ENCODE assay signal across 11 cellular contexts in the genomic region with DNA sequence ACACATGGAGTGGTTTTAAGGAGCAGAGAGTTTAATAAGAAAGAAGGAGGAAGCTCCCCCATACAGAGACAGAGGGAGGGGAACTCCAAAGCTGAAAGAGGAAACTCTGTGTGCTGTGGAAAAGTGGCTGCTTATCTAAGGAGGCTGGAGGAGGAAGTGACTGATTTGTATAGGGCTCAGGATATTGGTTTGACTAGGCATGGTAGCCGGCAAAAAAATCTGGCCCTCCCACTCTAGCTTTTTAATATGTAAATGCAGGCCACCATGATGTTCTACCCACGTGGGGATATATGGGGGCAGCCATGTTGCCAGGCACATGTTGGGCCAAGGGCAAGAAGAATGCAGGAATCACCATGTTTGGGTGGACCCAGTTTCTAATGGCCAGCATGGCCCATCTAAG.
A peak's percentile ranks its signal among the peaks of the same experiment; 100 is the strongest.
DNase-seq lines count a peak whose midpoint lies in the region; ATAC-seq and TF ChIP-seq lines count a peak whose summit lies in the region.
"Had no signal": no experiment of that assay in that cellular context is flagged by ENCODE, and none has a peak within 500 bp of the region (broad histone marks: within the 10 kb centered on the region; RNA-seq: fewer than 3 reads in every experiment).

No MANE protein-coding gene starts in this region.

- BruUV-seq in MCF 10A (replicated peaks; lab: Mats Ljungman, UMichigan): no TSS peak

- no peaks in the 10 kb centered on the region for H3K4me1 Mint-ChIP-seq in naive thymus-derived CD4-positive, alpha-beta T cell
- peaks cover 5% of the 10 kb centered on the region for H3K4me1 Mint-ChIP-seq in MCF 10A (ENCODE audit: insufficient read depth, unreplicated experiment)

- peak; percentile 68 for ATAC-seq in GM18907 (IDR thresholded peaks at IDR 0.05; ENCODE audit: unreplicated experiment)
- ATAC-seq in HG02852 (IDR thresholded peaks at IDR 0.05; ENCODE audit: unreplicated experiment): peak; percentile 55
- ATAC-seq in naive thymus-derived CD4-positive, alpha-beta T cell: peak; percentile 89

- no peak overlapping the region for H3K4me3 ChIP-seq in naive thymus-derived CD4-positive, alpha-beta T cell (ENCODE audit: low read length)

- CTCF ChIA-PET in naive thymus-derived CD4-positive, alpha-beta T cell (lab: Charles Lee): no interaction called here
- CTCF ChIA-PET in MCF 10A (lab: Yijun Ruan, JAX): interaction anchor here (0.9 kb wide), 1 partner anchor 12 kb away, joined by 3 read pairs; no protein-coding TSS in a partner anchor

- peaks cover 0 to 4% (median 0%) of the 10 kb centered on the region in 5 donors for H3K27me3 Mint-ChIP-seq in naive thymus-derived CD4-positive, alpha-beta T cell
- H3K27me3 Mint-ChIP-seq in MCF 10A (ENCODE audit: insufficient read depth, unreplicated experiment): no peaks in the 10 kb centered on the region
- H3K27me3 Mint-ChIP-seq: stimulated activated naive CD8-positive, alpha-beta T cell treated with anti-CD3 and anti-CD28 coated beads, Interleukin-15, Interleukin-2, amounts not matched to agents 100 ng/mL and 50 ng/mL, for 24 hours had no signal

- H3K27ac ChIP-seq in naive thymus-derived CD4-positive, alpha-beta T cell (ENCODE audit: low read depth, low read length): no peak overlapping the region

- no peak overlapping the region for H3K27ac Mint-ChIP-seq in naive thymus-derived CD4-positive, alpha-beta T cell
- no peak overlapping the region for H3K27ac Mint-ChIP-seq in MCF 10A (ENCODE audit: low read depth, unreplicated experiment)
- H3K27ac Mint-ChIP-seq: stimulated activated naive CD8-positive, alpha-beta T cell treated with anti-CD3 and anti-CD28 coated beads, Interleukin-15, Interleukin-2, amounts not matched to agents 100 ng/mL and 50 ng/mL, for 24 hours had no signal

- no peaks in the 10 kb centered on the region for H3K4me1 ChIP-seq in naive thymus-derived CD4-positive, alpha-beta T cell (ENCODE audit: control insufficient read depth in 2 of 2, insufficient read depth in 2 of 2, low read length in 2 of 2)

- peaks cover 0 to 3% (median 0%) of the 10 kb centered on the region in 11 donors for H3K9me3 Mint-ChIP-seq in naive thymus-derived CD4-positive, alpha-beta T cell
- no peaks in the 10 kb centered on the region for H3K9me3 Mint-ChIP-seq in MCF 10A (ENCODE audit: unreplicated experiment)
- H3K9me3 Mint-ChIP-seq: stimulated activated naive CD8-positive, alpha-beta T cell treated with anti-CD3 and anti-CD28 coated beads, Interleukin-15, Interleukin-2, amounts not matched to agents 100 ng/mL and 50 ng/mL, for 24 hours had no signal

- H3K9me3 ChIP-seq in naive thymus-derived CD4-positive, alpha-beta T cell (ENCODE audit: control insufficient read depth in 2 of 3, low read length in 3 of 3): no peaks in the 10 kb centered on the region

- H3K4me3 Mint-ChIP-seq in naive thymus-derived CD4-positive, alpha-beta T cell: no peak overlapping the region
- H3K4me3 Mint-ChIP-seq in MCF 10A (ENCODE audit: unreplicated experiment): no peak overlapping the region
- H3K4me3 Mint-ChIP-seq: stimulated activated naive CD8-positive, alpha-beta T cell treated with anti-CD3 and anti-CD28 coated beads, Interleukin-15, Interleukin-2, amounts not matched to agents 100 ng/mL and 50 ng/mL, for 24 hours had no signal

- no peaks in the 10 kb centered on the region for H3K36me3 ChIP-seq in naive thymus-derived CD4-positive, alpha-beta T cell (ENCODE audit: control insufficient read depth in 2 of 3, insufficient read depth in 3 of 3, low read length in 3 of 3)

- TF ChIP-seq CTCF in MCF 10A (IDR thresholded peaks at IDR 0.05; ENCODE audit: unreplicated experiment): no peak

- DNase-seq in NCI-H226: peak; percentile 29
- DNase-seq in naive thymus-derived CD4-positive, alpha-beta T cell: no peak
- no peak for DNase-seq in NCI-H2107 treated with DMSO at 0.1 percent for 48 hours (lab: John Stamatoyannopoulos, UW; ENCODE audit: unreplicated experiment)
- DNase-seq in effector CD8-positive, alpha-beta T cell (lab: John Stamatoyannopoulos, UW): no peak
- no peak for DNase-seq in MCF 10A (ENCODE audit: unreplicated experiment)
- DNase-seq: activated effector memory CD4-positive, alpha-beta T cell treated with Interleukin-2 at 50 U/mL for 16 hours; DMS153; NCI-H774 had no signal

- no peaks in the 10 kb centered on the region for H3K36me3 Mint-ChIP-seq in naive thymus-derived CD4-positive, alpha-beta T cell
- no peaks in the 10 kb centered on the region for H3K36me3 Mint-ChIP-seq in MCF 10A (ENCODE audit: insufficient read depth, unreplicated experiment)

- no peaks in the 10 kb centered on the region for H3K27me3 ChIP-seq in naive thymus-derived CD4-positive, alpha-beta T cell (ENCODE audit: control insufficient read depth in 2 of 2, insufficient read depth in 2 of 2, low read length in 2 of 2)

- intact Hi-C loops in naive thymus-derived CD4-positive, alpha-beta T cell (cut with micrococcal nuclease): no loop called here
- intact Hi-C loops in MCF 10A (cut with micrococcal nuclease): no loop called here

- POLR2A ChIA-PET in naive thymus-derived CD4-positive, alpha-beta T cell (lab: Charles Lee): no interaction called here
- POLR2A ChIA-PET in MCF 10A (lab: Yijun Ruan, JAX): no interaction called here
